1 cellular context compared by ENCODE assay signal in genomic region chr5:157085930-157086329, GRCh38.
TF ChIP-seq lines count a peak whose summit lies in the region.

No MANE protein-coding gene starts in this region.

TF ChIP-seq in GM23338, 12 proteins besides CTCF, POLR2A, EP300 and RAD21 (continued from another document):
- TF ChIP-seq ZNF462 (CRISPR knock-in tag; IDR thresholded peaks at IDR 0.05) (no peak), ZNF331 (CRISPR knock-in tag; IDR thresholded peaks at IDR 0.05; ENCODE audit: low read depth) (no peak), ETS1 (IDR thresholded peaks at IDR 0.05) (no peak), POLR2AphosphoS5 (IDR thresholded peaks at IDR 0.05; ENCODE audit: low read depth) (no peak)
